8 cellular contexts compared by ENCODE assay signal in genomic region chr4:168480991-168481588, GRCh38. TPM values are rescaled to one million over a fixed set of nuclear protein-coding genes. Genes with fewer than 3 reads are reported as not detected.
DNase-seq lines count a peak whose midpoint lies in the region; ATAC-seq and TF ChIP-seq lines count a peak whose summit lies in the region.

No MANE protein-coding gene starts in this region.

- H3K27me3 Mint-ChIP-seq in activated naive CD4-positive, alpha-beta T cell treated with anti-CD3 and anti-CD28 coated beads, Interleukin-2, amount 10 ng/mL, durations not matched to agents 7 days and 5 days: peaks cover 3% of the 10 kb centered on the region

- peak overlapping the region; percentile 96 for H3K27ac Mint-ChIP-seq in activated naive CD4-positive, alpha-beta T cell treated with anti-CD3 and anti-CD28 coated beads, Interleukin-2, amount 10 ng/mL, durations not matched to agents 7 days and 5 days

- TSS peak; percentile 92 for BruUV-seq in A673 (replicated peaks; lab: Mats Ljungman, UMichigan)
- no TSS peak for BruUV-seq in PC-3 (replicated peaks; lab: Mats Ljungman, UMichigan)

- H3K9ac ChIP-seq in PC-3 (ENCODE audit: low read length): peak overlapping the region; percentile 93

- H3K4me3 ChIP-seq in A673 (ENCODE audit: low read depth, low read length, poor library complexity, severe bottlenecking): peak overlapping the region; percentile 63
- peak overlapping the region; percentile 89 for H3K4me3 ChIP-seq in PC-3 (ENCODE audit: low read length)

- no peaks in the 10 kb centered on the region for H3K9me3 Mint-ChIP-seq in activated naive CD4-positive, alpha-beta T cell treated with anti-CD3 and anti-CD28 coated beads, Interleukin-2, amount 10 ng/mL, durations not matched to agents 7 days and 5 days

- H4K20me1 ChIP-seq in PC-3 (ENCODE audit: low read length): no peaks in the 10 kb centered on the region

- H3K9me3 ChIP-seq in A673 (ENCODE audit: low read depth, low read length, poor library complexity, severe bottlenecking) (no peaks in the 10 kb centered on the region), PC-3 (ENCODE audit: low read length) (no peaks in the 10 kb centered on the region)

- H3K4me1 Mint-ChIP-seq in activated naive CD4-positive, alpha-beta T cell treated with anti-CD3 and anti-CD28 coated beads, Interleukin-2, amount 10 ng/mL, durations not matched to agents 7 days and 5 days: peaks cover 64% of the 10 kb centered on the region

- POLR2A ChIA-PET in A673 (lab: Charles Lee; ENCODE audit: low non-redundant PET): no interaction called here
- POLR2A ChIA-PET in PC-3 (lab: Charles Lee; ENCODE audit: unreplicated experiment): interaction anchor here (0.5 kb wide), 1 partner anchor 327 kb away, joined by 4 read pairs; no protein-coding TSS in a partner anchor

- CTCF ChIA-PET in A673 (lab: Charles Lee) (no interaction called here), PC-3 (lab: Charles Lee) (interaction anchor here (0.7 kb wide), 1 partner anchor 124 kb away, joined by 5 read pairs; no protein-coding TSS in a partner anchor)
- CTCF ChIA-PET in activated naive CD4-positive, alpha-beta T cell treated with anti-CD3 and anti-CD28 coated beads, Interleukin-2, amount 10 ng/mL, durations not matched to agents 7 days and 5 days (lab: Charles Lee): interaction anchor here (1.6 to 2.5 kb wide), 2 partner anchors 29 to 31 kb away, joined by 4 to 5 read pairs; no protein-coding TSS in a partner anchor

- TF ChIP-seq CTCF in A673 (conservative IDR thresholded peaks at IDR 0.05; ENCODE audit: low read depth, low read length) (no peak), PC-3 (conservative IDR thresholded peaks at IDR 0.05; ENCODE audit: low read depth, low read length) (no peak)

- H3K79me2 ChIP-seq in PC-3 (ENCODE audit: low read length): peaks cover 26% of the 10 kb centered on the region

- peak overlapping the region; percentile 92 for H3K4me2 ChIP-seq in PC-3 (ENCODE audit: low read length)

- H3K4me1 ChIP-seq in A673 (ENCODE audit: insufficient read depth, low read length, poor library complexity, severe bottlenecking): no peaks in the 10 kb centered on the region
- H3K4me1 ChIP-seq in PC-3 (ENCODE audit: insufficient read depth, low read length): peaks cover 54% of the 10 kb centered on the region

- peak; percentile 29 for ATAC-seq in GM18508 (IDR thresholded peaks at IDR 0.05; ENCODE audit: insufficient read depth, unreplicated experiment)
- ATAC-seq in HG03175 (IDR thresholded peaks at IDR 0.05; ENCODE audit: unreplicated experiment): peak; percentile 49
- ATAC-seq in PC-3: peak; percentile 27

- DNase-seq in A673 (ENCODE audit: low spot score) (peak; percentile 88), PC-3 (peak; percentile 82), foreskin melanocyte (peak; percentile 84), pons (ENCODE audit: low spot score) (peak; percentile 76), D341Med (ENCODE audit: low spot score) (no peak)
- peak; percentile 59 for DNase-seq in activated naive CD4-positive, alpha-beta T cell treated with anti-CD3 and anti-CD28 coated beads, Interleukin-2, amount 10 ng/mL, durations not matched to agents 7 days and 5 days

- H3F3A ChIP-seq in PC-3 (ENCODE audit: low read length, unreplicated experiment): no peaks in the 10 kb centered on the region

- H3K36me3 ChIP-seq in A673 (ENCODE audit: insufficient read depth, low read length, poor library complexity, severe bottlenecking): no peaks in the 10 kb centered on the region
- no peaks in the 10 kb centered on the region for H3K36me3 ChIP-seq in PC-3 (ENCODE audit: low read depth, low read length)

- no peaks in the 10 kb centered on the region for H3K9me2 ChIP-seq in PC-3 (replicated peaks; ENCODE audit: low read length)

- H3K27me3 ChIP-seq in A673 (replicated peaks; ENCODE audit: insufficient read depth, low read depth, low read length, poor library complexity) (no peaks in the 10 kb centered on the region), PC-3 (ENCODE audit: low read length) (no peaks in the 10 kb centered on the region)

- intact Hi-C loops in A673 (cut with micrococcal nuclease; ENCODE audit: unreplicated experiment) (loop anchor here (5.0 kb wide), 1 partner anchor 164 kb away; the partner anchor contains the start of gene DDX60), PC-3 (cut with micrococcal nuclease) (loop anchor here (2.0 to 5.0 kb wide), 2 partner anchors 74 to 104 kb away; no protein-coding TSS in a partner anchor)

- H3K36me3 Mint-ChIP-seq in activated naive CD4-positive, alpha-beta T cell treated with anti-CD3 and anti-CD28 coated beads, Interleukin-2, amount 10 ng/mL, durations not matched to agents 7 days and 5 days: peaks cover 21% of the 10 kb centered on the region

- H3K4me3 Mint-ChIP-seq in activated naive CD4-positive, alpha-beta T cell treated with anti-CD3 and anti-CD28 coated beads, Interleukin-2, amount 10 ng/mL, durations not matched to agents 7 days and 5 days: peak overlapping the region; percentile 86

- H3K27ac ChIP-seq in A673 (ENCODE audit: low read depth, low read length, poor library complexity, severe bottlenecking) (peak overlapping the region; percentile 73), PC-3 (ENCODE audit: low read length) (peak overlapping the region; percentile 94)

- H2AFZ ChIP-seq in PC-3 (ENCODE audit: low read length): peak overlapping the region; percentile 76

RNA-seq across cellular contexts. Expression of gene DDX60L, which starts 0.8 kb away (rescaled TPM):
- 8.6 and 9.8 TPM in 2 replicates for total RNA-seq in A673 (2021)
- 8.6 and 10.2 TPM in 2 replicates for total RNA-seq in PC-3 (2014; rRNA removed)

RNA-seq across cellular contexts. Expression of gene PALLD, which starts 15.8 kb away (rescaled TPM):
- 44.1 and 58.7 TPM in 2 replicates for total RNA-seq in A673 (2021)
- 26.7 and 33.5 TPM in 2 replicates for total RNA-seq in PC-3 (2014; rRNA removed)
